In the genomic region with DNA sequence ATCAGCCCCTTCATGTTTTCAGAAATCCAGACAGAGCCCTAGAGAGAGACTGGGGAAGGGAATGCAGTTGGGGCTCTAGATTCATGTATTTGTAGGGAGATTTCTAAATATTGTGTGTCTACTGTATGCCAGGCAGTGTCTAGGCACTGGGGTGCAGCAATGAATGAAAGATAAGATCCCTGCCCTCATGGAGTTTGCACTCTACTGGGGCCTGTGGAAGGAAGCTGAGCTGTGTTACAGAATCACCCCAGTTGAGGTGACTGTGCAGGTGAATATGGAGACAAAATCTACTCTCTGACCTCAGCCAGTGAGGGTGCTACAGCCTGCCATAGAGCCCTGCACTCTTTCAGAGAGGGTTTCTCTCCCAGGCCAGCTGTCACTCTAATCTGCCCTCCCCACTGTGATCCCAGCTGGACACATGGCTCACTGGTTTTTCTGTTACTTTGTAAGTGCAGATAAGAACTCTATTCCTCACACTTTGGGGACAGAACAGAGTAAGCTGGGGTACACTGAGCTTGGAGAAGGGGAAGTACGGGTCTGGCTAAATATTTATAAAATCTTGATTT, we compare ENCODE assay signal across 23 cellular contexts.
A peak's percentile ranks its signal among the peaks of the same experiment; 100 is the strongest.
DNase-seq lines count a peak whose midpoint lies in the region; ATAC-seq and TF ChIP-seq lines count a peak whose summit lies in the region.
"Had no signal": no experiment of that assay in that cellular context is flagged by ENCODE, and none has a peak within 500 bp of the region (broad histone marks: within the 10 kb centered on the region; RNA-seq: fewer than 3 reads in every experiment).

No MANE protein-coding gene starts in this region.

- H3K27me3 ChIP-seq in WERI-Rb-1 (ENCODE audit: insufficient read depth, low read depth, severe bottlenecking), result no peaks in the 10 kb centered on the region

- no peak overlapping the region for H3K4me3 Mint-ChIP-seq in activated CD4-positive, alpha-beta T cell treated with anti-CD3 and anti-CD28 coated beads for 36 hours
- H3K4me3 Mint-ChIP-seq in activated T-helper 17 cell treated with anti-CD3 and anti-CD28 coated beads, Interleukin-2, amount 50 U/mL, for 72 hours, result no peak overlapping the region
- H3K4me3 Mint-ChIP-seq in activated naive CD8-positive, alpha-beta T cell treated with anti-CD3 and anti-CD28 coated beads, Interleukin-2, amount 50 U/mL, for 24 hours, result no peak overlapping the region
- H3K4me3 Mint-ChIP-seq: B cell, CD14-positive monocyte, HFFc6, T-cell had no signal

- peak overlapping the region; percentile 47 for H3K27ac ChIP-seq in WERI-Rb-1
- H3K27ac ChIP-seq: A549 had no signal

- no peak for TF ChIP-seq CTCF in WERI-Rb-1 (IDR thresholded peaks at IDR 0.05; ENCODE audit: low read depth, low read length)

- H3K36me3 ChIP-seq in WERI-Rb-1, result no peaks in the 10 kb centered on the region

- no peaks in the 10 kb centered on the region for H3K9me3 Mint-ChIP-seq in activated CD4-positive, alpha-beta T cell treated with anti-CD3 and anti-CD28 coated beads for 36 hours (ENCODE audit: low read depth)
- no peaks in the 10 kb centered on the region for H3K9me3 Mint-ChIP-seq in activated T-helper 17 cell treated with anti-CD3 and anti-CD28 coated beads, Interleukin-2, amount 50 U/mL, for 72 hours
- H3K9me3 Mint-ChIP-seq in activated naive CD8-positive, alpha-beta T cell treated with anti-CD3 and anti-CD28 coated beads, Interleukin-2, amount 50 U/mL, for 24 hours, result no peaks in the 10 kb centered on the region
- H3K9me3 Mint-ChIP-seq: CD14-positive monocyte, HFFc6, T-cell had no signal

- DNase-seq in DMS 273 treated with DMSO at 0.1 percent for 48 hours (lab: John Stamatoyannopoulos, UW), result peak; percentile 73
- peak; percentile 35 for DNase-seq in NCI-H2171 treated with DMSO at 0.1 percent for 48 hours (lab: John Stamatoyannopoulos, UW)
- DNase-seq in WERI-Rb-1, result peak; percentile 93
- DNase-seq in retina, result peak; percentile 4
- DNase-seq in activated CD4-positive, alpha-beta T cell treated with anti-CD3 and anti-CD28 coated beads for 36 hours, result no peak
- no peak for DNase-seq in activated naive CD8-positive, alpha-beta T cell treated with anti-CD3 and anti-CD28 coated beads, Interleukin-2, amount 50 U/mL, for 24 hours
- DNase-seq: EL; GF-D8; H7; HFFc6; KBM-7; NCI-H1092 treated with DMSO at 0.1 percent for 48 hours; NCI-H1694; NCI-H2081 treated with DMSO at 0.1 percent for 48 hours; NCI-H446 treated with DMSO at 0.1 percent for 48 hours; NK-92 treated with Interleukin-12 subunit alpha and Interleukin-12 subunit beta, amount 100 ng/mL, for 24 hours; T-cell had no signal

- H3K27me3 Mint-ChIP-seq in activated CD4-positive, alpha-beta T cell treated with anti-CD3 and anti-CD28 coated beads for 36 hours, result no peaks in the 10 kb centered on the region
- no peaks in the 10 kb centered on the region for H3K27me3 Mint-ChIP-seq in activated T-helper 17 cell treated with anti-CD3 and anti-CD28 coated beads, Interleukin-2, amount 50 U/mL, for 72 hours
- no peaks in the 10 kb centered on the region for H3K27me3 Mint-ChIP-seq in activated naive CD8-positive, alpha-beta T cell treated with anti-CD3 and anti-CD28 coated beads, Interleukin-2, amount 50 U/mL, for 24 hours
- H3K27me3 Mint-ChIP-seq: T-cell had no signal

- H3K27ac Mint-ChIP-seq in activated CD4-positive, alpha-beta T cell treated with anti-CD3 and anti-CD28 coated beads for 36 hours, result no peak overlapping the region
- no peak overlapping the region for H3K27ac Mint-ChIP-seq in activated T-helper 17 cell treated with anti-CD3 and anti-CD28 coated beads, Interleukin-2, amount 50 U/mL, for 72 hours
- H3K27ac Mint-ChIP-seq in activated naive CD8-positive, alpha-beta T cell treated with anti-CD3 and anti-CD28 coated beads, Interleukin-2, amount 50 U/mL, for 24 hours, result no peak overlapping the region
- H3K27ac Mint-ChIP-seq: B cell, CD14-positive monocyte, HFFc6, T-cell had no signal

- no peak for ATAC-seq in activated CD4-positive, alpha-beta T cell treated with anti-CD3 and anti-CD28 coated beads for 36 hours
- ATAC-seq in activated T-helper 17 cell treated with anti-CD3 and anti-CD28 coated beads, Interleukin-2, amount 50 U/mL, for 72 hours (replicated peaks), result no peak
- ATAC-seq in activated naive CD8-positive, alpha-beta T cell treated with anti-CD3 and anti-CD28 coated beads, Interleukin-2, amount 50 U/mL, for 24 hours, result no peak
- ATAC-seq: A549, Panc1, SK-N-SH treated with all-trans-retinoic acid at 6 μM for 48 hours, T-cell had no signal

- CTCF ChIA-PET in activated CD4-positive, alpha-beta T cell treated with anti-CD3 and anti-CD28 coated beads for 36 hours (lab: Charles Lee), result interaction anchor here (0.9 kb wide), 1 partner anchor 42 kb away, joined by 4 read pairs; no protein-coding TSS in a partner anchor

- H3K4me3 ChIP-seq in WERI-Rb-1 (ENCODE audit: low read depth, low read length), result no peak overlapping the region
- H3K4me3 ChIP-seq: A549 had no signal

- no peaks in the 10 kb centered on the region for H3K36me3 Mint-ChIP-seq in activated CD4-positive, alpha-beta T cell treated with anti-CD3 and anti-CD28 coated beads for 36 hours (ENCODE audit: low read depth)
- H3K36me3 Mint-ChIP-seq in activated T-helper 17 cell treated with anti-CD3 and anti-CD28 coated beads, Interleukin-2, amount 50 U/mL, for 72 hours (ENCODE audit: low read depth), result no peaks in the 10 kb centered on the region
- H3K36me3 Mint-ChIP-seq in activated naive CD8-positive, alpha-beta T cell treated with anti-CD3 and anti-CD28 coated beads, Interleukin-2, amount 50 U/mL, for 24 hours (ENCODE audit: low read depth), result no peaks in the 10 kb centered on the region
- H3K36me3 Mint-ChIP-seq: CD14-positive monocyte, T-cell had no signal

- H3K9me3 ChIP-seq in WERI-Rb-1 (ENCODE audit: severe bottlenecking), result peaks cover 6% of the 10 kb centered on the region
- H3K9me3 ChIP-seq: A549 had no signal

- peaks cover 22% of the 10 kb centered on the region for H3K4me1 Mint-ChIP-seq in activated CD4-positive, alpha-beta T cell treated with anti-CD3 and anti-CD28 coated beads for 36 hours
- peaks cover 6% of the 10 kb centered on the region for H3K4me1 Mint-ChIP-seq in activated T-helper 17 cell treated with anti-CD3 and anti-CD28 coated beads, Interleukin-2, amount 50 U/mL, for 72 hours
- peaks cover 18% of the 10 kb centered on the region for H3K4me1 Mint-ChIP-seq in activated naive CD8-positive, alpha-beta T cell treated with anti-CD3 and anti-CD28 coated beads, Interleukin-2, amount 50 U/mL, for 24 hours

- POLR2A ChIA-PET in activated CD4-positive, alpha-beta T cell treated with anti-CD3 and anti-CD28 coated beads for 36 hours (lab: Charles Lee), result no interaction called here

- intact Hi-C loops in activated CD4-positive, alpha-beta T cell treated with anti-CD3 and anti-CD28 coated beads for 36 hours (cut with DNase I, micrococcal nuclease), result no loop called here

Comparison
In these comparisons a context has a peak if more than half of its experiments do, and no peak if none do; other contexts are left out.
1. DNase-seq: peak in DMS 273 treated with DMSO at 0.1 percent for 48 hours (single experiment), NCI-H2171 treated with DMSO at 0.1 percent for 48 hours (single experiment), WERI-Rb-1 (single experiment) and retina (single experiment); none in activated CD4-positive, alpha-beta T cell treated with anti-CD3 and anti-CD28 coated beads for 36 hours (single experiment) and activated naive CD8-positive, alpha-beta T cell treated with anti-CD3 and anti-CD28 coated beads, Interleukin-2, amount 50 U/mL, for 24 hours (single experiment).